Comparison of ENCODE assay signal across 8 cellular contexts in the genomic region with DNA sequence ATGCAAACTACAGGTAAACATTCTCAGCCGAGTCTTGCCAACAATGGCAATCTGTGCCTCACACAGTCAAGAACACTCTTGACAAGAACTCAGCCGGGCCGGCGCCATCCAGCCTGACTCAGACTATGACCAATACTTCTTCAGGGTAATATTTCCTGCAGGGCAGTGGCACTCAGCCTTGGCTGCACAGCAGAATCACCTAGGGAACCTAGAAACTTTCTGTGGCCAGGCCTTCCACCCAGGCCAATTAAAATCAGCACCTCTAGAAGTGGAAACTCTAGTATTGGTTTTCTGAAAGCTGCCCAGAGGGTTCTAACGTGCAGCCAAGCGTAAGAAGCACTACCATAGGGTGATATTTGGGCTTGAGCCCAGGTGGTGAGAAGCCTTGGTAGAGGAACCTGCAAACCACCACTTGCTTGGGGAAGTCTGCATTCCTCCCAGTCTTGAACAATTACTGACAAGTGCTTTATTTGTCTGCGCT.
DNase-seq lines count a peak whose midpoint lies in the region; ATAC-seq and TF ChIP-seq lines count a peak whose summit lies in the region.

No MANE protein-coding gene starts in this region.

- H3K4me3 Mint-ChIP-seq in Calu3 (ENCODE audit: low read depth, unreplicated experiment) = peak overlapping the region; percentile 36
- no peak overlapping the region for H3K4me3 Mint-ChIP-seq in GM23338

- BruUV-seq in Calu3 (replicated peaks; lab: Mats Ljungman, UMichigan) = no TSS peak

- H3K4me1 ChIP-seq in GM23338 (ENCODE audit: insufficient read depth) = 0 out of 2 replicates have a peak, but pooled peaks cover 4% of the 10 kb centered on the region

- CTCF ChIA-PET in Calu3 (lab: Charles Lee) = interaction anchor here (0.6 to 0.7 kb wide), 2 partner anchors 62 to 263 kb away, joined by 3 to 4 read pairs; no protein-coding TSS in a partner anchor

- peak; percentile 79 for DNase-seq in Calu3
- DNase-seq in GM23338 (ENCODE audit: low spot score) = peak; percentile 23
- DNase-seq in NCI-H69 (lab: John Stamatoyannopoulos, UW) = peak; percentile 58
- peak; percentile 24 for DNase-seq in iPS-NIHi11 (ENCODE audit: low spot score)
- no peak for DNase-seq in stimulated activated CD4-positive, alpha-beta T cell treated with anti-CD3 and anti-CD28 coated beads, Interleukin-2, amount 100 ng/mL, for 48 hours
- no peak for DNase-seq in T-helper 1 cell
- DNase-seq in COR-L47 (lab: John Stamatoyannopoulos, UW) = no peak

- no peak for ATAC-seq in GM23338
- no peak for ATAC-seq in HG03520 (IDR thresholded peaks at IDR 0.05; ENCODE audit: unreplicated experiment)

- H3K79me2 ChIP-seq in GM23338 (replicated peaks; ENCODE audit: insufficient read depth) = no peaks in the 10 kb centered on the region

- no peaks in the 10 kb centered on the region for H3K9me3 Mint-ChIP-seq in Calu3 (ENCODE audit: low read depth, unreplicated experiment)
- H3K9me3 Mint-ChIP-seq in GM23338 = peaks cover 12% of the 10 kb centered on the region

- no peak overlapping the region for H3K4me2 ChIP-seq in GM23338

- intact Hi-C loops in Calu3 (cut with micrococcal nuclease; ENCODE audit: unreplicated experiment) = loop anchor here (10.0 kb wide), 1 partner anchor 68 kb away; no protein-coding TSS in a partner anchor

- H2AFZ ChIP-seq in GM23338 = 0 out of 2 replicates have a peak overlapping the region, but pooled peaks have one; percentile 28

- no peaks in the 10 kb centered on the region for H3K27me3 Mint-ChIP-seq in Calu3 (ENCODE audit: unreplicated experiment)
- peaks cover 4% of the 10 kb centered on the region for H3K27me3 Mint-ChIP-seq in GM23338 (ENCODE audit: insufficient read depth, low read depth, poor library complexity)

- H3K27ac ChIP-seq in GM23338 (ENCODE audit: low read depth) = no peak overlapping the region

- H3K36me3 ChIP-seq in GM23338 (ENCODE audit: insufficient read depth) = no peaks in the 10 kb centered on the region

- TF ChIP-seq CTCF in Calu3 (IDR thresholded peaks at IDR 0.05; ENCODE audit: unreplicated experiment) (no peak), GM23338 (conservative IDR thresholded peaks at IDR 0.05; ENCODE audit: low read depth in 2 of 2) (no peak)

- H3K27me3 ChIP-seq in GM23338 (ENCODE audit: insufficient read depth) = no peaks in the 10 kb centered on the region

- H3F3A ChIP-seq in GM23338 (replicated peaks; ENCODE audit: low read depth) = no peaks in the 10 kb centered on the region

- H3K27ac Mint-ChIP-seq in Calu3 (ENCODE audit: unreplicated experiment) (peak overlapping the region; percentile 89), GM23338 (no peak overlapping the region)

- H3K9me2 ChIP-seq in GM23338 (ENCODE audit: insufficient read depth) = no peaks in the 10 kb centered on the region

- H3K36me3 Mint-ChIP-seq in Calu3 (ENCODE audit: insufficient read depth, unreplicated experiment) (peaks cover 11% of the 10 kb centered on the region), GM23338 (ENCODE audit: low read depth) (peaks cover 11% of the 10 kb centered on the region; the same call in 2 of the 3 replicates)

- H4K20me1 ChIP-seq in GM23338 (replicated peaks; ENCODE audit: insufficient read depth) = no peaks in the 10 kb centered on the region

- H3K4me1 Mint-ChIP-seq in Calu3 (ENCODE audit: low read depth, unreplicated experiment) = peaks cover 29% of the 10 kb centered on the region
- H3K4me1 Mint-ChIP-seq in GM23338 = peaks cover 3% of the 10 kb centered on the region

- no peak overlapping the region for H3K4me3 ChIP-seq in GM23338

TF ChIP-seq in GM23338, 12 proteins besides CTCF, POLR2A, EP300 and RAD21 (continues in another document):
- TF ChIP-seq, protein P1, sequence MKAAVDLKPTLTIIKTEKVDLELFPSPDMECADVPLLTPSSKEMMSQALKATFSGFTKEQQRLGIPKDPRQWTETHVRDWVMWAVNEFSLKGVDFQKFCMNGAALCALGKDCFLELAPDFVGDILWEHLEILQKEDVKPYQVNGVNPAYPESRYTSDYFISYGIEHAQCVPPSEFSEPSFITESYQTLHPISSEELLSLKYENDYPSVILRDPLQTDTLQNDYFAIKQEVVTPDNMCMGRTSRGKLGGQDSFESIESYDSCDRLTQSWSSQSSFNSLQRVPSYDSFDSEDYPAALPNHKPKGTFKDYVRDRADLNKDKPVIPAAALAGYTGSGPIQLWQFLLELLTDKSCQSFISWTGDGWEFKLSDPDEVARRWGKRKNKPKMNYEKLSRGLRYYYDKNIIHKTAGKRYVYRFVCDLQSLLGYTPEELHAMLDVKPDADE (IDR thresholded peaks at IDR 0.05) = no peak
- TF ChIP-seq CREB1 (CRISPR knock-in tag; IDR thresholded peaks at IDR 0.05; ENCODE audit: low read depth) = no peak
- no peak for TF ChIP-seq ZNF114 (CRISPR knock-in tag; IDR thresholded peaks at IDR 0.05)
- no peak for TF ChIP-seq REST (IDR thresholded peaks at IDR 0.05; ENCODE audit: unreplicated experiment)
- TF ChIP-seq EZH2phosphoT487 (IDR thresholded peaks at IDR 0.05; ENCODE audit: unreplicated experiment) = no peak
- TF ChIP-seq JUNB (IDR thresholded peaks at IDR 0.05; ENCODE audit: unreplicated experiment) = no peak
- TF ChIP-seq STAT1 (IDR thresholded peaks at IDR 0.05; ENCODE audit: unreplicated experiment) = no peak
- no peak for TF ChIP-seq ZNF331 (CRISPR knock-in tag; IDR thresholded peaks at IDR 0.05; ENCODE audit: low read depth)
- TF ChIP-seq NANOG (IDR thresholded peaks at IDR 0.05; ENCODE audit: borderline replicate concordance) = no peak
- TF ChIP-seq POLR2AphosphoS5 (IDR thresholded peaks at IDR 0.05; ENCODE audit: low read depth) = no peak
- TF ChIP-seq EZH2 (IDR thresholded peaks at IDR 0.05; ENCODE audit: low read depth, unreplicated experiment) = no peak

Comparison
In these comparisons a context has a peak if more than half of its experiments do, and no peak if none do; other contexts are left out.
1. DNase-seq: peak in Calu3 (single experiment), GM23338 (single experiment), NCI-H69 (single experiment) and iPS-NIHi11 (single experiment); none in stimulated activated CD4-positive, alpha-beta T cell treated with anti-CD3 and anti-CD28 coated beads, Interleukin-2, amount 100 ng/mL, for 48 hours (0 of 2), T-helper 1 cell (0 of 5) and COR-L47 (single experiment).